Comparison of ENCODE assay signal across 8 cellular contexts in genomic region chr6:156686429-156686939, GRCh38.
DNase-seq lines count a peak whose midpoint lies in the region; ATAC-seq and TF ChIP-seq lines count a peak whose summit lies in the region.

No MANE protein-coding gene starts in this region.

- under 1% methylated on average over 11 of the region's 11 CpGs for WGBS in hepatocyte (ENCODE audit: low lambda C conversion rate, missing lambda C conversion rate)

- H3K9me3 ChIP-seq in PC-9 (ENCODE audit: insufficient read depth, low read depth) = no peaks in the 10 kb centered on the region
- no peaks in the 10 kb centered on the region for H3K9me3 ChIP-seq in hepatocyte (ENCODE audit: low read depth)

- CTCF ChIA-PET in PC-9 (lab: Charles Lee) = no interaction called here

- no peak for TF ChIP-seq RAD21 in Ishikawa (IDR thresholded peaks at IDR 0.05; ENCODE audit: low read depth)

- peaks cover 16% of the 10 kb centered on the region for H3K4me1 ChIP-seq in PC-9 (replicated peaks; ENCODE audit: insufficient read depth)
- H3K4me1 ChIP-seq in hepatocyte (ENCODE audit: insufficient read depth) = peaks cover 7% of the 10 kb centered on the region

- intact Hi-C loops in PC-9 (cut with micrococcal nuclease; ENCODE audit: unreplicated experiment) = loop anchor here (5.0 kb wide), 2 partner anchors 36 to 124 kb away; no protein-coding TSS in a partner anchor

- H3K27me3 ChIP-seq in PC-9 (ENCODE audit: insufficient read depth, low read depth) = no peaks in the 10 kb centered on the region
- H3K27me3 ChIP-seq in hepatocyte = no peaks in the 10 kb centered on the region

- H3K4me3 ChIP-seq in PC-9 (peak overlapping the region; percentile 71), hepatocyte (peak overlapping the region; percentile 77)

- TF ChIP-seq CTCF in PC-9 (conservative IDR thresholded peaks at IDR 0.05) (no peak; the same call in 1 of the 2 replicates), hepatocyte (IDR thresholded peaks at IDR 0.05; ENCODE audit: poor library complexity) (peak; percentile 55)

- H3K27ac ChIP-seq in PC-9 = peak overlapping the region; percentile 86
- peak overlapping the region; percentile 100 for H3K27ac ChIP-seq in hepatocyte

- no peaks in the 10 kb centered on the region for H3K36me3 ChIP-seq in PC-9 (ENCODE audit: low read depth)
- no peaks in the 10 kb centered on the region for H3K36me3 ChIP-seq in hepatocyte (replicated peaks; ENCODE audit: insufficient read depth, low read depth)

- no peak for TF ChIP-seq EP300 in Ishikawa (IDR thresholded peaks at IDR 0.05; ENCODE audit: borderline replicate concordance)

- no peaks in the 10 kb centered on the region for H4K20me1 ChIP-seq in PC-9 (ENCODE audit: insufficient read depth)
- no peaks in the 10 kb centered on the region for H4K20me1 ChIP-seq in hepatocyte (ENCODE audit: insufficient read depth, poor library complexity, severe bottlenecking)

- POLR2A ChIA-PET in PC-9 (lab: Charles Lee; ENCODE audit: unreplicated experiment) = no interaction called here

- H3K9me2 ChIP-seq in PC-9 (ENCODE audit: insufficient read depth) (no peaks in the 10 kb centered on the region), hepatocyte (replicated peaks; ENCODE audit: insufficient read depth) (no peaks in the 10 kb centered on the region)

- H3K4me2 ChIP-seq in PC-9 (peak overlapping the region; percentile 96), hepatocyte (peak overlapping the region; percentile 79)

- no TSS peak for BruUV-seq in PC-9 (replicated peaks; lab: Mats Ljungman, UMichigan)

- peak overlapping the region; percentile 96 for H2AFZ ChIP-seq in PC-9
- H2AFZ ChIP-seq in hepatocyte = peak overlapping the region; percentile 75

- DNase-seq in stimulated activated CD4-positive, alpha-beta T cell treated with anti-CD3 and anti-CD28 coated beads, Interleukin-1b, Interleukin-23, amount 100 ng/mL, for 4 hours (ENCODE audit: low read depth in 2 of 2) = peak; percentile 5 to 25
- DNase-seq in stimulated activated CD4-positive, alpha-beta T cell treated with anti-CD3 and anti-CD28 coated beads, Interleukin-4, amount 100 ng/mL, for 1 hour = no peak
- DNase-seq in PC-9 (peak; percentile 15 to 43), astrocyte of the hippocampus (ENCODE audit: low read depth, low spot score) (peak; percentile 69), hepatocyte (ENCODE audit: low spot score) (peak; percentile 78), retina (peak; percentile 94)

- ATAC-seq in HG03342 (IDR thresholded peaks at IDR 0.05; ENCODE audit: unreplicated experiment) = no peak

- H3K79me2 ChIP-seq in PC-9 (ENCODE audit: low read depth) = no peaks in the 10 kb centered on the region
- H3K79me2 ChIP-seq in hepatocyte = no peaks in the 10 kb centered on the region

- peaks cover 20% of the 10 kb centered on the region for H3F3A ChIP-seq in PC-9 (ENCODE audit: insufficient read depth, low read depth)

TF ChIP-seq in Ishikawa, 13 proteins besides CTCF, POLR2A, EP300 and RAD21:
- TF ChIP-seq TAF1 (IDR thresholded peaks at IDR 0.05; ENCODE audit: low read depth) (no peak), FOXM1 (IDR thresholded peaks at IDR 0.05; ENCODE audit: borderline replicate concordance, low read depth) (peak; percentile 43; the same call in 1 of the 2 replicates), YY1 (IDR thresholded peaks at IDR 0.05; ENCODE audit: low read depth) (no peak), ZBTB7A (IDR thresholded peaks at IDR 0.05; ENCODE audit: low read depth) (no peak; the same call in 1 of the 2 replicates)
